Comparison of ENCODE assay signal across 1 cellular context in genomic region chr12:56541610-56542009, GRCh38.
TF ChIP-seq lines count a peak whose summit lies in the region.

No MANE protein-coding gene starts in this region.

TF ChIP-seq in GM23338, 12 proteins besides CTCF, POLR2A, EP300 and RAD21 (continued from another document):
- TF ChIP-seq REST (IDR thresholded peaks at IDR 0.05; ENCODE audit: unreplicated experiment) (no peak), POLR2AphosphoS5 (IDR thresholded peaks at IDR 0.05; ENCODE audit: low read depth) (no peak), ETS1 (IDR thresholded peaks at IDR 0.05) (no peak), EZH2phosphoT487 (IDR thresholded peaks at IDR 0.05; ENCODE audit: unreplicated experiment) (no peak), EZH2 (IDR thresholded peaks at IDR 0.05; ENCODE audit: low read depth, unreplicated experiment) (no peak), ZNF331 (CRISPR knock-in tag; IDR thresholded peaks at IDR 0.05; ENCODE audit: low read depth) (no peak), NANOG (IDR thresholded peaks at IDR 0.05; ENCODE audit: borderline replicate concordance) (no peak), JUNB (IDR thresholded peaks at IDR 0.05; ENCODE audit: unreplicated experiment) (no peak), ZNF114 (CRISPR knock-in tag; IDR thresholded peaks at IDR 0.05) (no peak)
